ENCODE assay signal across 9 cellular contexts in genomic region chr20:44646641-44647274, GRCh38. TPM values are rescaled to one million over a fixed set of nuclear protein-coding genes. Genes with fewer than 3 reads are reported as not detected.
DNase-seq lines count a peak whose midpoint lies in the region; ATAC-seq, FAIRE-seq and TF ChIP-seq lines count a peak whose summit lies in the region.
"Had no signal": no experiment of that assay in that cellular context is flagged by ENCODE, and none has a peak within 500 bp of the region (broad histone marks: within the 10 kb centered on the region; RNA-seq: fewer than 3 reads in every experiment).

No MANE protein-coding gene starts in this region.

- peaks cover 21 to 47% of the 10 kb centered on the region in 2 donors for H3K4me1 ChIP-seq in muscle layer of duodenum (ENCODE audit: control insufficient read depth in 1 of 2, insufficient read depth in 2 of 2, low read length in 2 of 2)

- H3K27me3 Mint-ChIP-seq in CD4-positive, alpha-beta T cell = no peaks in the 10 kb centered on the region
- H3K27me3 Mint-ChIP-seq in activated B cell treated with CpG ODN at 0.5 μM for 24 hours = no peaks in the 10 kb centered on the region

- ATAC-seq in CD4-positive, alpha-beta T cell (ENCODE audit: poor library complexity) = no peak
- ATAC-seq in HG03378 (IDR thresholded peaks at IDR 0.05; ENCODE audit: unreplicated experiment) (peak; percentile 52), activated B cell treated with CpG ODN at 0.5 μM for 24 hours (ENCODE audit: low read depth) (peak; percentile 66)

- no peaks in the 10 kb centered on the region for H3K9me3 Mint-ChIP-seq in CD4-positive, alpha-beta T cell
- H3K9me3 Mint-ChIP-seq in activated B cell treated with CpG ODN at 0.5 μM for 24 hours = no peaks in the 10 kb centered on the region

- no peak overlapping the region for H3K4me3 ChIP-seq in muscle layer of duodenum (ENCODE audit: low read depth in 1 of 2, low read length in 2 of 2)

- CTCF ChIA-PET in CD4-positive, alpha-beta T cell (lab: Charles Lee) = interaction anchor here (1.2 to 5.8 kb wide), 3 partner anchors 36 to 38 kb away, joined by 3 to 21 read pairs (median 5); no protein-coding TSS in a partner anchor
- CTCF ChIA-PET in activated B cell treated with CpG ODN at 0.5 μM for 24 hours (lab: Charles Lee) = interaction anchor here (1.1 to 1.8 kb wide), 3 partner anchors 36 to 71 kb away, joined by 3 to 7 read pairs (median 3); no protein-coding TSS in a partner anchor

- DNase-seq in CD4-positive, alpha-beta T cell = no peak
- DNase-seq in GM19239 (ENCODE audit: insufficient read length, low spot score) (no peak), activated B cell treated with CpG ODN at 0.5 μM for 24 hours (peak; percentile 31), NCI-H510A (lab: John Stamatoyannopoulos, UW) (no peak), HUDEP-2 (lab: John Stamatoyannopoulos, UW; ENCODE audit: unreplicated experiment in 76 of 76) (no peak)
- no peak for DNase-seq in stimulated activated CD4-positive, alpha-beta T cell treated with anti-CD3 and anti-CD28 coated beads, Interleukin-12 subunit alpha, Interleukin-12 subunit beta, amount 100 ng/mL, for 4 hours

- intact Hi-C loops in CD4-positive, alpha-beta T cell (cut with DNase I, micrococcal nuclease) = loop anchor here in 1 of 2 experiments (5.0 kb wide), 1 partner anchor 36 kb away; no protein-coding TSS in a partner anchor
- intact Hi-C loops in activated B cell treated with CpG ODN at 0.5 μM for 24 hours (cut with micrococcal nuclease) = loop anchor here (2.0 to 10.0 kb wide), 8 partner anchors 24 to 964 kb away; partner anchors contain the start of genes OSER1, SERINC3 and STK4

- peak; percentile 31 for FAIRE-seq in GM19239 (lab: Jason Lieb, UNC)
- FAIRE-seq: keratinocyte had no signal

- H3K27me3 ChIP-seq in CD4-positive, alpha-beta T cell (ENCODE audit: control insufficient read depth, insufficient read depth, low read length) = no peaks in the 10 kb centered on the region
- no peaks in the 10 kb centered on the region for H3K27me3 ChIP-seq in muscle layer of duodenum (ENCODE audit: low read depth, low read length)

- H3K27ac Mint-ChIP-seq in CD4-positive, alpha-beta T cell = peak overlapping the region; percentile 91
- H3K27ac Mint-ChIP-seq in activated B cell treated with CpG ODN at 0.5 μM for 24 hours = peak overlapping the region; percentile 88

- peaks cover 91% of the 10 kb centered on the region for H3K4me1 Mint-ChIP-seq in CD4-positive, alpha-beta T cell (ENCODE audit: low read depth)
- peaks cover 87% of the 10 kb centered on the region for H3K4me1 Mint-ChIP-seq in activated B cell treated with CpG ODN at 0.5 μM for 24 hours

- peak overlapping the region; percentile 70 for H3K4me3 Mint-ChIP-seq in CD4-positive, alpha-beta T cell
- H3K4me3 Mint-ChIP-seq in activated B cell treated with CpG ODN at 0.5 μM for 24 hours = peak overlapping the region; percentile 80

- peak overlapping the region; percentile 71 for H3K27ac ChIP-seq in CD4-positive, alpha-beta T cell (ENCODE audit: low read depth, low read length)
- peak overlapping the region; percentile 40 for H3K27ac ChIP-seq in muscle layer of duodenum (ENCODE audit: low read length)

- H3K36me3 Mint-ChIP-seq in CD4-positive, alpha-beta T cell (ENCODE audit: low read depth) = peaks cover 5% of the 10 kb centered on the region
- H3K36me3 Mint-ChIP-seq in activated B cell treated with CpG ODN at 0.5 μM for 24 hours (ENCODE audit: low read depth) = peaks cover 4% of the 10 kb centered on the region

- no peaks in the 10 kb centered on the region for H3K9me3 ChIP-seq in CD4-positive, alpha-beta T cell (ENCODE audit: control insufficient read depth, low read length)
- H3K9me3 ChIP-seq in muscle layer of duodenum (ENCODE audit: control insufficient read depth in 1 of 2, low read length in 2 of 2) = no peaks in the 10 kb centered on the region

- TF ChIP-seq CTCF in CD4-positive, alpha-beta T cell (IDR thresholded peaks at IDR 0.05) = no peak
- TF ChIP-seq CTCF in activated B cell treated with CpG ODN at 0.5 μM for 24 hours (IDR thresholded peaks at IDR 0.05) = no peak

- no peaks in the 10 kb centered on the region for H3K36me3 ChIP-seq in muscle layer of duodenum (ENCODE audit: control insufficient read depth in 1 of 2, insufficient read depth in 2 of 2, low read length in 2 of 2)

- POLR2A ChIA-PET in CD4-positive, alpha-beta T cell (lab: Charles Lee) = interaction anchor here (1.0 to 2.0 kb wide), 4 partner anchors 8 to 37 kb away, joined by 3 to 7 read pairs (median 4); no protein-coding TSS in a partner anchor
- POLR2A ChIA-PET in activated B cell treated with CpG ODN at 0.5 μM for 24 hours (lab: Charles Lee) = interaction anchor here (0.6 to 3.7 kb wide), 15 partner anchors 17 to 313 kb away, joined by 3 to 32 read pairs (median 5); partner anchors contain the start of genes PKIG and TTPAL

RNA-seq across cellular contexts. Expression of gene ADA, which starts 4.7 kb away (rescaled TPM):
- total RNA-seq in CD4-positive, alpha-beta T cell = 10 to 100 TPM; 31.7 to 32.8 TPM
- 68.9 and 72.3 TPM in 2 replicates for total RNA-seq in activated B cell treated with CpG ODN at 0.5 μM for 24 hours
